In genomic region chr12:55946553-55946952, GRCh38 we compare ENCODE assay signal across 26 cellular contexts. TPM values are rescaled to one million over a fixed set of nuclear protein-coding genes. Genes with fewer than 3 reads are reported as not detected.
DNase-seq lines count a peak whose midpoint lies in the region; ATAC-seq lines count a peak whose summit lies in the region.
"Had no signal": no experiment of that assay in that cellular context is flagged by ENCODE, and none has a peak within 500 bp of the region (broad histone marks: within the 10 kb centered on the region; RNA-seq: fewer than 3 reads in every experiment).

No MANE protein-coding gene starts in this region.

- no peak overlapping the region for H3K4me3 ChIP-seq in CD4-positive, CD25-positive, alpha-beta regulatory T cell (ENCODE audit: low read depth, low read length)
- H3K4me3 ChIP-seq: ascending aorta, stomach had no signal

- no peaks in the 10 kb centered on the region for H3K27me3 ChIP-seq in CD4-positive, CD25-positive, alpha-beta regulatory T cell (ENCODE audit: control insufficient read depth, insufficient read depth, low read length)
- H3K27me3 ChIP-seq: ascending aorta, stomach had no signal

- peaks cover 5 to 69% (median 35%) of the 10 kb centered on the region in 4 donors for H3K4me1 Mint-ChIP-seq in CD4-positive, CD25-positive, alpha-beta regulatory T cell
- H3K4me1 Mint-ChIP-seq in IgD-negative memory B cell = peaks cover 0 to 7% (median 0%) of the 10 kb centered on the region in 3 donors
- H3K4me1 Mint-ChIP-seq in activated naive CD8-positive, alpha-beta T cell (ENCODE audit: low read depth) = peaks cover 49% of the 10 kb centered on the region

- DNase-seq in activated CD4-positive, CD25-positive, alpha-beta regulatory T cell (lab: John Stamatoyannopoulos, UW) = no peak
- no peak for DNase-seq in CD4-positive, CD25-positive, alpha-beta regulatory T cell
- no peak for DNase-seq in RKO (ENCODE audit: low spot score)
- no peak for DNase-seq in foreskin melanocyte
- DNase-seq in hepatic stellate cell (ENCODE audit: low spot score) = no peak
- DNase-seq: 8988T; activated gamma-delta T cell; Calu3; central memory CD4-positive, alpha-beta T cell; head of caudate nucleus; left colon; mesenchymal stem cell; NCI-H1092; NCI-H2029; NCI-H2227 treated with DMSO at 0.1 percent for 48 hours; NCI-H748 treated with DMSO at 0.1 percent for 48 hours; OCI-M1; SIG-M5; stimulated activated CD4-positive, alpha-beta T cell treated with anti-CD3 and anti-CD28 coated beads, Interleukin-4, amount 100 ng/mL, for 1 hour; stomach had no signal

- H3K27me3 Mint-ChIP-seq in CD4-positive, CD25-positive, alpha-beta regulatory T cell = no peaks in the 10 kb centered on the region
- no peaks in the 10 kb centered on the region for H3K27me3 Mint-ChIP-seq in IgD-negative memory B cell
- no peaks in the 10 kb centered on the region for H3K27me3 Mint-ChIP-seq in activated naive CD8-positive, alpha-beta T cell
- H3K27me3 Mint-ChIP-seq: type B pancreatic cell had no signal

- H3K9me3 Mint-ChIP-seq in CD4-positive, CD25-positive, alpha-beta regulatory T cell = no peaks in the 10 kb centered on the region
- no peaks in the 10 kb centered on the region for H3K9me3 Mint-ChIP-seq in IgD-negative memory B cell
- H3K9me3 Mint-ChIP-seq in activated naive CD8-positive, alpha-beta T cell (ENCODE audit: low read depth) = no peaks in the 10 kb centered on the region
- H3K9me3 Mint-ChIP-seq: type B pancreatic cell had no signal

- no peak overlapping the region for H3K4me3 Mint-ChIP-seq in CD4-positive, CD25-positive, alpha-beta regulatory T cell
- no peak overlapping the region for H3K4me3 Mint-ChIP-seq in IgD-negative memory B cell
- no peak overlapping the region for H3K4me3 Mint-ChIP-seq in activated naive CD8-positive, alpha-beta T cell
- H3K4me3 Mint-ChIP-seq: type B pancreatic cell had no signal

- H3K36me3 ChIP-seq in CD4-positive, CD25-positive, alpha-beta regulatory T cell (ENCODE audit: control insufficient read depth, insufficient read depth, low read length) = peaks cover 86% of the 10 kb centered on the region

- H3K27ac Mint-ChIP-seq in CD4-positive, CD25-positive, alpha-beta regulatory T cell = peak overlapping the region; percentile 66 to 88 (median 75)
- H3K27ac Mint-ChIP-seq in IgD-negative memory B cell = peak overlapping the region in 2 of 3 donors; percentile 39 to 65
- peak overlapping the region; percentile 91 for H3K27ac Mint-ChIP-seq in activated naive CD8-positive, alpha-beta T cell
- H3K27ac Mint-ChIP-seq: type B pancreatic cell had no signal

- ATAC-seq in activated CD4-positive, CD25-positive, alpha-beta regulatory T cell treated with anti-CD3 and anti-CD28 coated beads, Interleukin-2, amount 50 U/mL, for 24 hours = peak; percentile 41 to 72
- no peak for ATAC-seq in CD4-positive, CD25-positive, alpha-beta regulatory T cell (ENCODE audit: low read depth in 2 of 2)
- ATAC-seq: left colon had no signal

- H3K4me1 ChIP-seq in CD4-positive, CD25-positive, alpha-beta regulatory T cell (ENCODE audit: control insufficient read depth, insufficient read depth, low read length, poor library complexity, severe bottlenecking) = peaks cover 5% of the 10 kb centered on the region
- H3K4me1 ChIP-seq: ascending aorta, stomach had no signal

- H3K9me3 ChIP-seq in CD4-positive, CD25-positive, alpha-beta regulatory T cell (ENCODE audit: control insufficient read depth in 2 of 2, low read length in 2 of 2) = no peaks in the 10 kb centered on the region
- H3K9me3 ChIP-seq: ascending aorta, stomach had no signal

- peaks cover 57% of the 10 kb centered on the region for H3K36me3 Mint-ChIP-seq in CD4-positive, CD25-positive, alpha-beta regulatory T cell
- peaks cover 5% of the 10 kb centered on the region for H3K36me3 Mint-ChIP-seq in IgD-negative memory B cell
- H3K36me3 Mint-ChIP-seq in activated naive CD8-positive, alpha-beta T cell = peaks cover 14% of the 10 kb centered on the region

- H3K27ac ChIP-seq in CD4-positive, CD25-positive, alpha-beta regulatory T cell (ENCODE audit: insufficient read depth, low read length, poor library complexity, severe bottlenecking) = peak overlapping the region; percentile 33
- H3K27ac ChIP-seq: ascending aorta, HL-60, stomach had no signal

RNA-seq across cellular contexts. Expression of gene DGKA, which starts 15.6 kb away (rescaled TPM):
- 1,086 TPM for total RNA-seq in CD4-positive, CD25-positive, alpha-beta regulatory T cell
- 100 to 1,000 TPM; 225 to 284 (median 253) TPM for polyA plus RNA-seq in CD4-positive, CD25-positive, alpha-beta regulatory T cell
- polyA plus RNA-seq in IgD-negative memory B cell = 114 TPM

RNA-seq across cellular contexts. Expression of gene PYM1, which starts 18.9 kb away (rescaled TPM):
- 34.0 TPM for total RNA-seq in CD4-positive, CD25-positive, alpha-beta regulatory T cell
- polyA plus RNA-seq in CD4-positive, CD25-positive, alpha-beta regulatory T cell = 100 to 1,000 TPM in 3 of 4 donors, 10 to 100 TPM in 1; 99.3 to 123 (median 114) TPM
- polyA plus RNA-seq in IgD-negative memory B cell = 76.5 TPM

RNA-seq across cellular contexts. Expression of gene PMEL, which starts 19.3 kb away (rescaled TPM):
- total RNA-seq in CD4-positive, CD25-positive, alpha-beta regulatory T cell = 0.69 TPM
- under 1 TPM in 3 of 4 donors, not detected in 1; 0.52 to 0.86 (median 0.57) TPM for polyA plus RNA-seq in CD4-positive, CD25-positive, alpha-beta regulatory T cell
- polyA plus RNA-seq in IgD-negative memory B cell = 1.1 TPM
- total RNA-seq: ascending aorta had no signal

RNA-seq across cellular contexts. Expression of gene CDK2, which starts 20.1 kb away (rescaled TPM):
- 28.0 TPM for total RNA-seq in CD4-positive, CD25-positive, alpha-beta regulatory T cell
- 10 to 100 TPM in 2 of 4 donors, 1 to 10 TPM in 2; 8.4 to 12.6 (median 10.0) TPM for polyA plus RNA-seq in CD4-positive, CD25-positive, alpha-beta regulatory T cell
- 8.9 TPM for polyA plus RNA-seq in IgD-negative memory B cell

RNA-seq across cellular contexts. Expression of gene RAB5B, which starts 27.3 kb away (rescaled TPM):
- 60.8 TPM for total RNA-seq in CD4-positive, CD25-positive, alpha-beta regulatory T cell
- polyA plus RNA-seq in CD4-positive, CD25-positive, alpha-beta regulatory T cell = 10 to 100 TPM; 66.8 to 73.4 (median 68.3) TPM
- 54.7 TPM for polyA plus RNA-seq in IgD-negative memory B cell

Comparison
In these comparisons a context has a peak if more than half of its experiments do, and no peak if none do; other contexts are left out.
1. ATAC-seq: peak in activated CD4-positive, CD25-positive, alpha-beta regulatory T cell treated with anti-CD3 and anti-CD28 coated beads, Interleukin-2, amount 50 U/mL, for 24 hours (2 of 2); none in CD4-positive, CD25-positive, alpha-beta regulatory T cell (0 of 2).
2. Peak in every context shown above with its lines, with median percentiles within 50 percentile points of each other: H3K27ac Mint-ChIP-seq.